ENCODE assay signal across 1 cellular context in genomic region chr9:36276840-36277239, GRCh38.
TF ChIP-seq lines count a peak whose summit lies in the region.

No MANE protein-coding gene starts in this region.

TF ChIP-seq in SK-N-SH treated with all-trans-retinoic acid at 6 μM for 48 hours, 23 proteins besides CTCF, POLR2A, EP300 and RAD21 (continued from another document):
- TF ChIP-seq CREB5 (CRISPR knock-in tag; IDR thresholded peaks at IDR 0.05; ENCODE audit: low read depth): no peak
